Comparison of ENCODE assay signal across 26 cellular contexts in the genomic region with DNA sequence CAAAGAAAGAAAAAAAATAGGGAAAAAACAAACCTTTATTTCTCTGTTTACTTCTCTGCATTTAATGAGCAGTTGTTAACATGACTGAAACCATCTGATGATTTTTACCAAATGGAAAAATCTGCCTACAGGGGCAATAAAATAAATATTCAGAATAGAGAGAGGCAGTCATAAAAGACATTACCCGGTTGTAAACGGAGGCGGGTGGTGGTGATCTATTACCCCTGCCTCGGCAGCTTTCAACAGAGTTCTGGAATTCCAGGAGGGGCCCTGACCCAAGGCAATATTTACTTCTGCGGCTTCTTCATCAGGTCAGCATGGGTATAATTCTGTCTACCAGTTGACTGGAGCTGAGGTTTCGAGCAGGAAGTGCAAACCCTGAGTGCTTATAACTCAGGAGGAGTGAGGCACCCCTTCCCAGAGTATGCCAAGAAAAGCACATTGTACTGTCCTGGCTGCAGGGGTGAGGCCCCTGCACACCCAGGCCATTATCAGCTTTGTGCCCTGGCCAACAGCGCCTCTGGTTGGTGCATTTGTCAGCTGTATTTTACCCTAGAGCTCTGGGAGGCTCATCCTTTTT. TPM values are rescaled to one million over a fixed set of nuclear protein-coding genes. Genes with fewer than 3 reads are reported as not detected.
DNase-seq lines count a peak whose midpoint lies in the region; ATAC-seq and TF ChIP-seq lines count a peak whose summit lies in the region.
"Had no signal": no experiment of that assay in that cellular context is flagged by ENCODE, and none has a peak within 500 bp of the region (broad histone marks: within the 10 kb centered on the region; RNA-seq: fewer than 3 reads in every experiment).

No MANE protein-coding gene starts in this region.

- DNase-seq in activated effector memory CD4-positive, alpha-beta T cell treated with anti-CD3 and anti-CD28 coated beads, Interleukin-2, amount 50 U/mL, for 16 hours, result peak; percentile 28
- DNase-seq in activated effector memory CD4-positive, alpha-beta T cell treated with Interleukin-2 at 50 U/mL for 16 hours, result no peak
- DNase-seq in SK-N-MC (ENCODE audit: low read depth, low spot score) (no peak), mucosa of descending colon (peak in 1 of 3 donors; percentile 33), vagina (ENCODE audit: extremely low spot score in 2 of 2) (peak; percentile 64 to 74), NCI-H2227 (lab: John Stamatoyannopoulos, UW; ENCODE audit: unreplicated experiment) (no peak), ascending aorta (ENCODE audit: low spot score in 2 of 2) (no peak)
- no peak for DNase-seq in stimulated activated CD4-positive, alpha-beta T cell treated with anti-CD3 and anti-CD28 coated beads, Interleukin-15, amount 100 ng/mL, for 24 hours
- DNase-seq: 8988T; activated B cell treated with CpG ODN at 0.5 μM for 24 hours; activated CD8-positive, alpha-beta T cell treated with anti-CD3 and anti-CD28 coated beads for 36 hours; activated naive CD4-positive, alpha-beta T cell treated with anti-CD3 and anti-CD28 coated beads, Interleukin-2, amount 10 ng/mL, durations not matched to agents 7 days and 5 days; activated T-cell treated with anti-CD3 and anti-CD28 coated beads, Interleukin-2, amount 50 U/mL, for 24 hours; COR-L47; dermis blood vessel endothelial cell; DMS79 treated with DMSO at 0.1 percent for 48 hours; GM23248; immature natural killer cell; NCI-H2081 treated with DMSO at 0.1 percent for 48 hours; NCI-H524 treated with DMSO at 0.1 percent for 48 hours; stimulated activated CD4-positive, alpha-beta T cell treated with anti-CD3 and anti-CD28 coated beads, Interleukin-2, amount 100 ng/mL, for 24 hours; T1000 had no signal

- TF ChIP-seq CTCF in mucosa of descending colon (IDR thresholded peaks at IDR 0.05), result no peak
- no peak for TF ChIP-seq CTCF in vagina (IDR thresholded peaks at IDR 0.05)
- TF ChIP-seq CTCF in ascending aorta (IDR thresholded peaks at IDR 0.05), result no peak

- H3K4me3 ChIP-seq in SK-N-MC (peak overlapping the region; percentile 43; the same call in 1 of the 2 replicates), mucosa of descending colon (no peak overlapping the region), vagina (no peak overlapping the region), ascending aorta (no peak overlapping the region)
- H3K4me3 ChIP-seq: cardiac muscle cell, GM23248, heart right ventricle had no signal

- H3K4me1 ChIP-seq in mucosa of descending colon (ENCODE audit: low read depth) (peaks cover 8% of the 10 kb centered on the region), vagina (peaks cover 47% of the 10 kb centered on the region), ascending aorta (peaks cover 0 to 5% of the 10 kb centered on the region in 2 donors)

- H3K27me3 ChIP-seq in vagina (no peaks in the 10 kb centered on the region), ascending aorta (no peaks in the 10 kb centered on the region)

- H3K36me3 ChIP-seq in SK-N-MC (ENCODE audit: insufficient read depth, low read length) (no peaks in the 10 kb centered on the region), mucosa of descending colon (ENCODE audit: low read depth) (no peaks in the 10 kb centered on the region), vagina (no peaks in the 10 kb centered on the region), ascending aorta (no peaks in the 10 kb centered on the region)
- H3K36me3 ChIP-seq: cardiac muscle cell, heart right ventricle had no signal

- H3K27ac ChIP-seq in SK-N-MC, result no peak overlapping the region
- peak overlapping the region; percentile 50 for H3K27ac ChIP-seq in vagina
- no peak overlapping the region for H3K27ac ChIP-seq in ascending aorta
- H3K27ac ChIP-seq: cardiac muscle cell, GM23248, heart right ventricle had no signal

- peak; percentile 54 for ATAC-seq in mucosa of descending colon
- ATAC-seq: activated CD8-positive, alpha-beta T cell treated with anti-CD3 and anti-CD28 coated beads for 36 hours; heart right ventricle; stimulated activated memory B cell treated with anti-CD40 and anti-IgM and Interleukin-4, amounts not matched to agents 10 μg/mL and 1 μg/mL and 100 μg/mL, for 72 hours had no signal

- H3K9me3 ChIP-seq in SK-N-MC (ENCODE audit: low read depth, low read length) (no peaks in the 10 kb centered on the region), mucosa of descending colon (no peaks in the 10 kb centered on the region), vagina (no peaks in the 10 kb centered on the region), ascending aorta (no peaks in the 10 kb centered on the region)
- H3K9me3 ChIP-seq: heart right ventricle had no signal

- intact Hi-C loops in mucosa of descending colon (cut with DNase I, micrococcal nuclease) (loop anchor here in 1 of 2 donors (10.0 kb wide), 1 partner anchor 462 kb away; no protein-coding TSS in a partner anchor), vagina (cut with DNase I) (no loop called here), ascending aorta (cut with DNase I) (no loop called here)

- H3K9ac ChIP-seq in SK-N-MC (ENCODE audit: insufficient read length), result no peak overlapping the region
- H3K9ac ChIP-seq: GM23248 had no signal

- TF ChIP-seq POLR2A in vagina (IDR thresholded peaks at IDR 0.05), result no peak

RNA-seq across cellular contexts. Expression of a gene that starts 8.2 kb away (rescaled TPM):
- total RNA-seq in mucosa of descending colon, result 10 to 100 TPM; 17.1 to 97.8 (median 51.3) TPM
- 112 TPM for total RNA-seq in vagina
- 288 TPM for total RNA-seq in ascending aorta
- total RNA-seq: activated B cell treated with CpG ODN at 0.5 μM for 24 hours; activated CD8-positive, alpha-beta T cell treated with anti-CD3 and anti-CD28 coated beads for 36 hours; B cell had no signal

Comparison
In these comparisons a context has a peak if more than half of its experiments do, and no peak if none do; other contexts are left out.
1. DNase-seq: peak in activated effector memory CD4-positive, alpha-beta T cell treated with anti-CD3 and anti-CD28 coated beads, Interleukin-2, amount 50 U/mL, for 16 hours (single experiment) and vagina (2 of 2); none in activated effector memory CD4-positive, alpha-beta T cell treated with Interleukin-2 at 50 U/mL for 16 hours (single experiment), SK-N-MC (single experiment), NCI-H2227 (single experiment), stimulated activated CD4-positive, alpha-beta T cell treated with anti-CD3 and anti-CD28 coated beads, Interleukin-15, amount 100 ng/mL, for 24 hours (single experiment) and ascending aorta (0 of 2).